Comparison of ENCODE assay signal across 1 cellular context in the genomic region with DNA sequence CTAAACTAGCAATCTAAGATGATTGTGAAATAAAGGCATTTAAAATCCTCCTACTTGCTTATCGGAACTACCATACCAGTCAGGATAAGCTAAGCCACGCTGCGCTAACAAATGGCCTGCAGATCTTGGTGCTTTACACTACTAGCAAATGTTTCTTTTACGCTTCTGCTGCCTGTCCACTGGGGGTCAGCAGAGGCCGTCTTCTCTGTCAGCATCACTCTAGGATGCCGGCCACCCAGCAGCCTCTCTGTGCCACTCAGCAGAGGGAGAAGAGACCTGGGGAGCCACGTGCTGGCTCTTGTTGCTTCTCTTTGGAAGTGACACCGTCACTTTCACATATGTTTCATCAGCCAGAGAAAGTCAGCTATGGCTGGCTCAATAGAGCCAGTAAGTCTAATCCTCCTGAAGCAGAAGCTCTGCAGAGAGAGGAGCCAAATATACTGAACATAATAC.
TF ChIP-seq lines count a peak whose summit lies in the region.

No MANE protein-coding gene starts in this region.

TF ChIP-seq in HepG2, 621 proteins besides CTCF, POLR2A, EP300 and RAD21 (continued from another document and continues in another):
- TF ChIP-seq AGO1 (IDR thresholded peaks at IDR 0.05; ENCODE audit: low read depth, low read length, poor library complexity, severe bottlenecking): no peak
- TF ChIP-seq ZNF431 (CRISPR knock-in tag; IDR thresholded peaks at IDR 0.05; ENCODE audit: borderline replicate concordance, low read depth): no peak
- TF ChIP-seq, protein P1, sequence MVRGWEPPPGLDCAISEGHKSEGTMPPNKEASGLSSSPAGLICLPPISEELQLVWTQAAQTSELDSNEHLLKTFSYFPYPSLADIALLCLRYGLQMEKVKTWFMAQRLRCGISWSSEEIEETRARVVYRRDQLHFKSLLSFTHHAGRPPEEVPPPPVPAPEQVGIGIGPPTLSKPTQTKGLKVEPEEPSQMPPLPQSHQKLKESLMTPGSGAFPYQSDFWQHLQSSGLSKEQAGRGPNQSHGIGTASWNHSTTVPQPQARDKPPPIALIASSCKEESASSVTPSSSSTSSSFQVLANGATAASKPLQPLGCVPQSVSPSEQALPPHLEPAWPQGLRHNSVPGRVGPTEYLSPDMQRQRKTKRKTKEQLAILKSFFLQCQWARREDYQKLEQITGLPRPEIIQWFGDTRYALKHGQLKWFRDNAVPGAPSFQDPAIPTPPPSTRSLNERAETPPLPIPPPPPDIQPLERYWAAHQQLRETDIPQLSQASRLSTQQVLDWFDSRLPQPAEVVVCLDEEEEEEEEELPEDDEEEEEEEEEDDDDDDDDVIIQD (CRISPR knock-in tag; IDR thresholded peaks at IDR 0.05; ENCODE audit: low read depth): 0 out of 2 replicates have a peak, but pooled peaks have one; percentile 17
- TF ChIP-seq, protein P2, sequence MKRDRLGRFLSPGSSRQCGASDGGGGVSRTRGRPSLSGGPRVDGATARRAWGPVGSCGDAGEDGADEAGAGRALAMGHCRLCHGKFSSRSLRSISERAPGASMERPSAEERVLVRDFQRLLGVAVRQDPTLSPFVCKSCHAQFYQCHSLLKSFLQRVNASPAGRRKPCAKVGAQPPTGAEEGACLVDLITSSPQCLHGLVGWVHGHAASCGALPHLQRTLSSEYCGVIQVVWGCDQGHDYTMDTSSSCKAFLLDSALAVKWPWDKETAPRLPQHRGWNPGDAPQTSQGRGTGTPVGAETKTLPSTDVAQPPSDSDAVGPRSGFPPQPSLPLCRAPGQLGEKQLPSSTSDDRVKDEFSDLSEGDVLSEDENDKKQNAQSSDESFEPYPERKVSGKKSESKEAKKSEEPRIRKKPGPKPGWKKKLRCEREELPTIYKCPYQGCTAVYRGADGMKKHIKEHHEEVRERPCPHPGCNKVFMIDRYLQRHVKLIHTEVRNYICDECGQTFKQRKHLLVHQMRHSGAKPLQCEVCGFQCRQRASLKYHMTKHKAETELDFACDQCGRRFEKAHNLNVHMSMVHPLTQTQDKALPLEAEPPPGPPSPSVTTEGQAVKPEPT (CRISPR knock-in tag; IDR thresholded peaks at IDR 0.05; ENCODE audit: low read depth): no peak
- no peak for TF ChIP-seq ZNF629 (CRISPR knock-in tag; conservative IDR thresholded peaks at IDR 0.05)
- TF ChIP-seq MIER3 (CRISPR knock-in tag; IDR thresholded peaks at IDR 0.05; ENCODE audit: borderline replicate concordance): no peak
- TF ChIP-seq, protein P3, sequence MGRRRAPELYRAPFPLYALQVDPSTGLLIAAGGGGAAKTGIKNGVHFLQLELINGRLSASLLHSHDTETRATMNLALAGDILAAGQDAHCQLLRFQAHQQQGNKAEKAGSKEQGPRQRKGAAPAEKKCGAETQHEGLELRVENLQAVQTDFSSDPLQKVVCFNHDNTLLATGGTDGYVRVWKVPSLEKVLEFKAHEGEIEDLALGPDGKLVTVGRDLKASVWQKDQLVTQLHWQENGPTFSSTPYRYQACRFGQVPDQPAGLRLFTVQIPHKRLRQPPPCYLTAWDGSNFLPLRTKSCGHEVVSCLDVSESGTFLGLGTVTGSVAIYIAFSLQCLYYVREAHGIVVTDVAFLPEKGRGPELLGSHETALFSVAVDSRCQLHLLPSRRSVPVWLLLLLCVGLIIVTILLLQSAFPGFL (CRISPR knock-in tag; IDR thresholded peaks at IDR 0.05): no peak
- no peak for TF ChIP-seq GATA4 (IDR thresholded peaks at IDR 0.05; ENCODE audit: borderline replicate concordance, low read depth)
- no peak for TF ChIP-seq ARNT (IDR thresholded peaks at IDR 0.05)
- TF ChIP-seq ZKSCAN1 (IDR thresholded peaks at IDR 0.05; ENCODE audit: low read length): no peak
- TF ChIP-seq, protein P4, sequence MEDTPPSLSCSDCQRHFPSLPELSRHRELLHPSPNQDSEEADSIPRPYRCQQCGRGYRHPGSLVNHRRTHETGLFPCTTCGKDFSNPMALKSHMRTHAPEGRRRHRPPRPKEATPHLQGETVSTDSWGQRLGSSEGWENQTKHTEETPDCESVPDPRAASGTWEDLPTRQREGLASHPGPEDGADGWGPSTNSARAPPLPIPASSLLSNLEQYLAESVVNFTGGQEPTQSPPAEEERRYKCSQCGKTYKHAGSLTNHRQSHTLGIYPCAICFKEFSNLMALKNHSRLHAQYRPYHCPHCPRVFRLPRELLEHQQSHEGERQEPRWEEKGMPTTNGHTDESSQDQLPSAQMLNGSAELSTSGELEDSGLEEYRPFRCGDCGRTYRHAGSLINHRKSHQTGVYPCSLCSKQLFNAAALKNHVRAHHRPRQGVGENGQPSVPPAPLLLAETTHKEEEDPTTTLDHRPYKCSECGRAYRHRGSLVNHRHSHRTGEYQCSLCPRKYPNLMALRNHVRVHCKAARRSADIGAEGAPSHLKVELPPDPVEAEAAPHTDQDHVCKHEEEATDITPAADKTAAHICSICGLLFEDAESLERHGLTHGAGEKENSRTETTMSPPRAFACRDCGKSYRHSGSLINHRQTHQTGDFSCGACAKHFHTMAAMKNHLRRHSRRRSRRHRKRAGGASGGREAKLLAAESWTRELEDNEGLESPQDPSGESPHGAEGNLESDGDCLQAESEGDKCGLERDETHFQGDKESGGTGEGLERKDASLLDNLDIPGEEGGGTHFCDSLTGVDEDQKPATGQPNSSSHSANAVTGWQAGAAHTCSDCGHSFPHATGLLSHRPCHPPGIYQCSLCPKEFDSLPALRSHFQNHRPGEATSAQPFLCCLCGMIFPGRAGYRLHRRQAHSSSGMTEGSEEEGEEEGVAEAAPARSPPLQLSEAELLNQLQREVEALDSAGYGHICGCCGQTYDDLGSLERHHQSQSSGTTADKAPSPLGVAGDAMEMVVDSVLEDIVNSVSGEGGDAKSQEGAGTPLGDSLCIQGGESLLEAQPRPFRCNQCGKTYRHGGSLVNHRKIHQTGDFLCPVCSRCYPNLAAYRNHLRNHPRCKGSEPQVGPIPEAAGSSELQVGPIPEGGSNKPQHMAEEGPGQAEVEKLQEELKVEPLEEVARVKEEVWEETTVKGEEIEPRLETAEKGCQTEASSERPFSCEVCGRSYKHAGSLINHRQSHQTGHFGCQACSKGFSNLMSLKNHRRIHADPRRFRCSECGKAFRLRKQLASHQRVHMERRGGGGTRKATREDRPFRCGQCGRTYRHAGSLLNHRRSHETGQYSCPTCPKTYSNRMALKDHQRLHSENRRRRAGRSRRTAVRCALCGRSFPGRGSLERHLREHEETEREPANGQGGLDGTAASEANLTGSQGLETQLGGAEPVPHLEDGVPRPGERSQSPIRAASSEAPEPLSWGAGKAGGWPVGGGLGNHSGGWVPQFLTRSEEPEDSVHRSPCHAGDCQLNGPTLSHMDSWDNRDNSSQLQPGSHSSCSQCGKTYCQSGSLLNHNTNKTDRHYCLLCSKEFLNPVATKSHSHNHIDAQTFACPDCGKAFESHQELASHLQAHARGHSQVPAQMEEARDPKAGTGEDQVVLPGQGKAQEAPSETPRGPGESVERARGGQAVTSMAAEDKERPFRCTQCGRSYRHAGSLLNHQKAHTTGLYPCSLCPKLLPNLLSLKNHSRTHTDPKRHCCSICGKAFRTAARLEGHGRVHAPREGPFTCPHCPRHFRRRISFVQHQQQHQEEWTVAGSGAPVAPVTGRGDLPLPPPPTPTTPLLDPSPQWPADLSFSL (CRISPR knock-in tag; IDR thresholded peaks at IDR 0.05): no peak
- TF ChIP-seq SOX13 (IDR thresholded peaks at IDR 0.05): no peak
- no peak for TF ChIP-seq SOX13 (CRISPR knock-in tag; conservative IDR thresholded peaks at IDR 0.05 in 1 of 2, IDR thresholded peaks at IDR 0.05 in 1 of 2)
- peak; percentile 38; the same call in 1 of the 2 replicates for TF ChIP-seq SALL1 (CRISPR knock-in tag; IDR thresholded peaks at IDR 0.05)
- 0 out of 2 replicates have a peak, but pooled peaks have one; percentile 23 for TF ChIP-seq FOSL2 (CRISPR knock-in tag; IDR thresholded peaks at IDR 0.05)
- TF ChIP-seq SMAD9 (CRISPR knock-in tag; IDR thresholded peaks at IDR 0.05): no peak
- no peak for TF ChIP-seq SMARCE1 (IDR thresholded peaks at IDR 0.05; ENCODE audit: borderline replicate concordance)
- TF ChIP-seq, protein P5, sequence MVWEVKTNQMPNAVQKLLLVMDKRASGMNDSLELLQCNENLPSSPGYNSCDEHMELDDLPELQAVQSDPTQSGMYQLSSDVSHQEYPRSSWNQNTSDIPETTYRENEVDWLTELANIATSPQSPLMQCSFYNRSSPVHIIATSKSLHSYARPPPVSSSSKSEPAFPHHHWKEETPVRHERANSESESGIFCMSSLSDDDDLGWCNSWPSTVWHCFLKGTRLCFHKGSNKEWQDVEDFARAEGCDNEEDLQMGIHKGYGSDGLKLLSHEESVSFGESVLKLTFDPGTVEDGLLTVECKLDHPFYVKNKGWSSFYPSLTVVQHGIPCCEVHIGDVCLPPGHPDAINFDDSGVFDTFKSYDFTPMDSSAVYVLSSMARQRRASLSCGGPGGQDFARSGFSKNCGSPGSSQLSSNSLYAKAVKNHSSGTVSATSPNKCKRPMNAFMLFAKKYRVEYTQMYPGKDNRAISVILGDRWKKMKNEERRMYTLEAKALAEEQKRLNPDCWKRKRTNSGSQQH (CRISPR knock-in tag; IDR thresholded peaks at IDR 0.05; ENCODE audit: low read depth): no peak
- TF ChIP-seq ZNF234 (CRISPR knock-in tag; conservative IDR thresholded peaks at IDR 0.05): no peak
- no peak for TF ChIP-seq YY1 (IDR thresholded peaks at IDR 0.05; ENCODE audit: insufficient read depth, insufficient replicate concordance, low read depth, low read length)
- TF ChIP-seq KMT2B (CRISPR knock-in tag; IDR thresholded peaks at IDR 0.05): no peak
- no peak for TF ChIP-seq ZNF550 (CRISPR knock-in tag; IDR thresholded peaks at IDR 0.05; ENCODE audit: borderline replicate concordance)
- no peak for TF ChIP-seq THYN1 (CRISPR knock-in tag; IDR thresholded peaks at IDR 0.05; ENCODE audit: borderline replicate concordance, low read depth)
- no peak for TF ChIP-seq FIP1L1 (IDR thresholded peaks at IDR 0.05; ENCODE audit: borderline replicate concordance, insufficient read depth, low read depth, low read length)
- peak; percentile 27; the same call in 1 of the 2 replicates for TF ChIP-seq ZNF350 (CRISPR knock-in tag; IDR thresholded peaks at IDR 0.05; ENCODE audit: borderline replicate concordance, low read depth)
- no peak for TF ChIP-seq ZNF7 (CRISPR knock-in tag; IDR thresholded peaks at IDR 0.05)
- TF ChIP-seq, protein P6, sequence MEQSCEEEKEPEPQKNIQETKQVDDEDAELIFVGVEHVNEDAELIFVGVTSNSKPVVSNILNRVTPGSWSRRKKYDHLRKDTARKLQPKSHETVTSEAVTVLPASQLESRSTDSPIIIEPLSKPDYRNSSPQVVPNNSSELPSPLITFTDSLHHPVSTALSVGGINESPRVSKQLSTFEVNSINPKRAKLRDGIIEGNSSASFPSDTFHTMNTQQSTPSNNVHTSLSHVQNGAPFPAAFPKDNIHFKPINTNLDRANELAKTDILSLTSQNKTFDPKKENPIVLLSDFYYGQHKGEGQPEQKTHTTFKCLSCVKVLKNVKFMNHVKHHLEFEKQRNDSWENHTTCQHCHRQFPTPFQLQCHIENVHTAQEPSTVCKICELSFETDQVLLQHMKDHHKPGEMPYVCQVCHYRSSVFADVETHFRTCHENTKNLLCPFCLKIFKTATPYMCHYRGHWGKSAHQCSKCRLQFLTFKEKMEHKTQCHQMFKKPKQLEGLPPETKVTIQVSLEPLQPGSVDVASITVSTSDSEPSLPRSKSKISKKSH (CRISPR knock-in tag; IDR thresholded peaks at IDR 0.05; ENCODE audit: borderline replicate concordance): no peak
- TF ChIP-seq ZNF816 (CRISPR knock-in tag; IDR thresholded peaks at IDR 0.05; ENCODE audit: borderline replicate concordance): no peak
- no peak for TF ChIP-seq WIZ (CRISPR knock-in tag; IDR thresholded peaks at IDR 0.05)
- no peak for TF ChIP-seq HMG20B (CRISPR knock-in tag; conservative IDR thresholded peaks at IDR 0.05)
- TF ChIP-seq, protein P7, sequence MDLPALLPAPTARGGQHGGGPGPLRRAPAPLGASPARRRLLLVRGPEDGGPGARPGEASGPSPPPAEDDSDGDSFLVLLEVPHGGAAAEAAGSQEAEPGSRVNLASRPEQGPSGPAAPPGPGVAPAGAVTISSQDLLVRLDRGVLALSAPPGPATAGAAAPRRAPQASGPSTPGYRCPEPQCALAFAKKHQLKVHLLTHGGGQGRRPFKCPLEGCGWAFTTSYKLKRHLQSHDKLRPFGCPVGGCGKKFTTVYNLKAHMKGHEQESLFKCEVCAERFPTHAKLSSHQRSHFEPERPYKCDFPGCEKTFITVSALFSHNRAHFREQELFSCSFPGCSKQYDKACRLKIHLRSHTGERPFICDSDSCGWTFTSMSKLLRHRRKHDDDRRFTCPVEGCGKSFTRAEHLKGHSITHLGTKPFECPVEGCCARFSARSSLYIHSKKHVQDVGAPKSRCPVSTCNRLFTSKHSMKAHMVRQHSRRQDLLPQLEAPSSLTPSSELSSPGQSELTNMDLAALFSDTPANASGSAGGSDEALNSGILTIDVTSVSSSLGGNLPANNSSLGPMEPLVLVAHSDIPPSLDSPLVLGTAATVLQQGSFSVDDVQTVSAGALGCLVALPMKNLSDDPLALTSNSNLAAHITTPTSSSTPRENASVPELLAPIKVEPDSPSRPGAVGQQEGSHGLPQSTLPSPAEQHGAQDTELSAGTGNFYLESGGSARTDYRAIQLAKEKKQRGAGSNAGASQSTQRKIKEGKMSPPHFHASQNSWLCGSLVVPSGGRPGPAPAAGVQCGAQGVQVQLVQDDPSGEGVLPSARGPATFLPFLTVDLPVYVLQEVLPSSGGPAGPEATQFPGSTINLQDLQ (CRISPR knock-in tag; IDR thresholded peaks at IDR 0.05): no peak
- TF ChIP-seq THAP11 (CRISPR knock-in tag; IDR thresholded peaks at IDR 0.05): no peak
- TF ChIP-seq CHD4 (IDR thresholded peaks at IDR 0.05; ENCODE audit: borderline replicate concordance, low read length): no peak
- TF ChIP-seq SMARCC2 (IDR thresholded peaks at IDR 0.05): no peak
- TF ChIP-seq KAT8 (CRISPR knock-in tag; IDR thresholded peaks at IDR 0.05): no peak
- TF ChIP-seq, protein P8, sequence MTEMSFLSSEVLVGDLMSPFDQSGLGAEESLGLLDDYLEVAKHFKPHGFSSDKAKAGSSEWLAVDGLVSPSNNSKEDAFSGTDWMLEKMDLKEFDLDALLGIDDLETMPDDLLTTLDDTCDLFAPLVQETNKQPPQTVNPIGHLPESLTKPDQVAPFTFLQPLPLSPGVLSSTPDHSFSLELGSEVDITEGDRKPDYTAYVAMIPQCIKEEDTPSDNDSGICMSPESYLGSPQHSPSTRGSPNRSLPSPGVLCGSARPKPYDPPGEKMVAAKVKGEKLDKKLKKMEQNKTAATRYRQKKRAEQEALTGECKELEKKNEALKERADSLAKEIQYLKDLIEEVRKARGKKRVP (CRISPR knock-in tag; IDR thresholded peaks at IDR 0.05): peak in 1 of 2 experiments; percentile 83; a peak in 2 of 4 replicates
- TF ChIP-seq ZNF768 (CRISPR knock-in tag; IDR thresholded peaks at IDR 0.05): peak; percentile 91
- TF ChIP-seq, protein P9, sequence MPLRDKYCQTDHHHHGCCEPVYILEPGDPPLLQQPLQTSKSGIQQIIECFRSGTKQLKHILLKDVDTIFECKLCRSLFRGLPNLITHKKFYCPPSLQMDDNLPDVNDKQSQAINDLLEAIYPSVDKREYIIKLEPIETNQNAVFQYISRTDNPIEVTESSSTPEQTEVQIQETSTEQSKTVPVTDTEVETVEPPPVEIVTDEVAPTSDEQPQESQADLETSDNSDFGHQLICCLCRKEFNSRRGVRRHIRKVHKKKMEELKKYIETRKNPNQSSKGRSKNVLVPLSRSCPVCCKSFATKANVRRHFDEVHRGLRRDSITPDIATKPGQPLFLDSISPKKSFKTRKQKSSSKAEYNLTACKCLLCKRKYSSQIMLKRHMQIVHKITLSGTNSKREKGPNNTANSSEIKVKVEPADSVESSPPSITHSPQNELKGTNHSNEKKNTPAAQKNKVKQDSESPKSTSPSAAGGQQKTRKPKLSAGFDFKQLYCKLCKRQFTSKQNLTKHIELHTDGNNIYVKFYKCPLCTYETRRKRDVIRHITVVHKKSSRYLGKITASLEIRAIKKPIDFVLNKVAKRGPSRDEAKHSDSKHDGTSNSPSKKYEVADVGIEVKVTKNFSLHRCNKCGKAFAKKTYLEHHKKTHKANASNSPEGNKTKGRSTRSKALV (CRISPR knock-in tag; IDR thresholded peaks at IDR 0.05): no peak
